Comparison of ENCODE assay signal across 9 cellular contexts in the genomic region with DNA sequence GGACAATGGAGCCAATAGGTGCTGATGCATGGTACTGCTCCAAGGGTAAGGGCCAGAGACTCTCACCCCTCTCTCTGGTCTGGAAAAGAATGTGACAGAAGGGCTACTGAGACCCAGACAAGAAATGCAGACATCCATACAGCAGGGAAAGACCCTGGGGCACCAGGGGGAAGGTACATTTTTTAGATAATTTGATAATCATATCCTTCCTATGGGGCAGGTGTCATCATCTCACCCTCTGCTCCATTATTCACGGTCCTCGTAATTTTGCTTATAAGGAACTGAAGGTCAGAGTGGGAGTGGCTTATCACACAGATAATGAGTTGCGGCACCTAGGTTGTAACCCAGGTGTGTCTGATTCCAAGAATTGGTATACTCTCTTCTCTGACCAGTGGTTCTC.
"Had no signal": no experiment of that assay in that cellular context is flagged by ENCODE, and none has a peak within 500 bp of the region (broad histone marks: within the 10 kb centered on the region; RNA-seq: fewer than 3 reads in every experiment).

No MANE protein-coding gene starts in this region.

- H3K36me3 ChIP-seq: HAP-1 had no signal

- ATAC-seq: GM23338, HCT116 had no signal

- DNase-seq: GM23248, GOT3, H7, H9, HCEC 1CT, HFFc6 had no signal

- H2AFZ ChIP-seq: GM23248, GM23338 had no signal

- H3K4me2 ChIP-seq: GM23338 had no signal

- H3K9me3 ChIP-seq: HAP-1 had no signal

- H3K9ac ChIP-seq: GM23248 had no signal

- H3K27ac ChIP-seq: GM23248 had no signal

- H3K4me1 ChIP-seq: HAP-1 had no signal

- H3K4me3 ChIP-seq: GM23248, GM23338, HAP-1 had no signal
